Comparison of ENCODE assay signal across 8 cellular contexts in the genomic region with DNA sequence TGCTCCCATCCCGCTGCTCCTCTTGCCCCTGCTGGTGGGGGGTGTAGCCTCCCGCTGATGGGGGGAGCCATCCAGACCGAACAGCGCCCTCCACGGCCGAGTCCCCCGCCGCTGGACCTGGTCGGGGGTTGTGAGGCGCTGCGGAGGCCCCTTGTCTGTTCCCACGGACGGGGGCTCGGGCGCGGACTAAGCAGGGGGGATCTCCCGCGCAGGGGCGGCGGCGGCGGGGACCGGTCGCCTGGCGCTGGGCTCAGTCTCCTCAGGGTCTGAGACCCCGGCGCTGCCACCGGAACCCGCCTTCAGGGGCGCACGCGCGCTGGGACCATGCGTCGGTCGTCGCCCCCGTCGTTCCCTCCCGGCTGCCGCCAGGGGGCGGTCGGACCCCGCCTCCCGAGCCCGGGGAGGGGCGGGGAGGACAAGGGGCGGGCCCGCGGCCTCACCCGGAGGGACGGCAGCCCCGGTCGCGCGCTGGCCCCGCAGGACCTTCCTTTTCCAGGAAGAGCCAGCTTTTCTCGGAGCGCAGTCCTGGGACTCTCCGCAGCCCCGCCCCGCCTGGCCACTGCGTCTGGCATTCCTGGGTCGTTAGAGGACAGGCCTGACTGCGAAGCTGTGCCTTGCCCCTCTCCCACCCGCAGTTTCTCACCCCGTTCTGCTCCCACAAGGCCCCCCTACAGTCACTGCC. TPM values are rescaled to one million over a fixed set of nuclear protein-coding genes. Genes with fewer than 3 reads are reported as not detected.
A peak's percentile ranks its signal among the peaks of the same experiment; 100 is the strongest.
DNase-seq lines count a peak whose midpoint lies in the region; ATAC-seq, FAIRE-seq and TF ChIP-seq lines count a peak whose summit lies in the region.

No MANE protein-coding gene starts in this region.

- peak; percentile 85 for FAIRE-seq in urothelium cell line (lab: Jason Lieb, UNC)

- peaks cover 16% of the 10 kb centered on the region for H3K27me3 Mint-ChIP-seq in GM23338 (ENCODE audit: insufficient read depth, low read depth, poor library complexity)
- H3K27me3 Mint-ChIP-seq in T-cell: no peaks in the 10 kb centered on the region

- no peaks in the 10 kb centered on the region for H3K9me2 ChIP-seq in GM23338 (ENCODE audit: insufficient read depth)

- DNase-seq in GM23338 (ENCODE audit: low spot score) (peak; percentile 95), LNCaP clone FGC (ENCODE audit: low read depth) (peak; percentile 75), T-cell (peak; percentile 59 to 90 (median 80)), amniotic stem cell (lab: John Stamatoyannopoulos, UW) (peak; percentile 86), left ventricle myocardium superior (peak; percentile 93), pulmonary artery endothelial cell (ENCODE audit: low read depth, low spot score) (peak; percentile 30), urothelium cell line (ENCODE audit: low spot score) (peak; percentile 96)

- H3K9ac ChIP-seq in ES-I3 (ENCODE audit: low read depth, low read length): peak overlapping the region; percentile 81

- H4K20me1 ChIP-seq in GM23338 (replicated peaks; ENCODE audit: insufficient read depth): no peaks in the 10 kb centered on the region; the same call in 1 of the 2 replicates

- H3K4me1 Mint-ChIP-seq in GM23338: peaks cover 24% of the 10 kb centered on the region
- peaks cover 47 to 69% (median 54%) of the 10 kb centered on the region in 3 donors for H3K4me1 Mint-ChIP-seq in T-cell

- H3K79me2 ChIP-seq in GM23338 (replicated peaks; ENCODE audit: insufficient read depth): no peaks in the 10 kb centered on the region; the same call in 1 of the 2 replicates

- H3K27me3 ChIP-seq in GM23338 (ENCODE audit: insufficient read depth): peaks cover 4% of the 10 kb centered on the region; the same call in 1 of the 2 replicates

- H3K4me2 ChIP-seq in GM23338: peak overlapping the region; percentile 85

- H3K36me3 ChIP-seq in ES-I3 (ENCODE audit: insufficient read depth, low read length) (no peaks in the 10 kb centered on the region), GM23338 (ENCODE audit: insufficient read depth) (no peaks in the 10 kb centered on the region)

- no peaks in the 10 kb centered on the region for H3K9me3 ChIP-seq in ES-I3 (ENCODE audit: control insufficient read depth, insufficient read depth, low read length)

- peak overlapping the region; percentile 84 for H3K4me3 ChIP-seq in GM23338
- H3K4me3 ChIP-seq in LNCaP clone FGC (ENCODE audit: low read depth, low read length): peak overlapping the region; percentile 90

- H3K4me3 Mint-ChIP-seq in GM23338 (peak overlapping the region; percentile 81), T-cell (peak overlapping the region; percentile 83 to 88 (median 87))

- no peaks in the 10 kb centered on the region; the same call in 1 of the 2 replicates for H3K4me1 ChIP-seq in ES-I3 (ENCODE audit: insufficient read depth, low read length)
- peaks cover 12% of the 10 kb centered on the region for H3K4me1 ChIP-seq in GM23338 (ENCODE audit: insufficient read depth)

- TF ChIP-seq CTCF in GM23338 (conservative IDR thresholded peaks at IDR 0.05; ENCODE audit: low read depth in 2 of 2): peak; percentile 53 to 92
- TF ChIP-seq CTCF in LNCaP clone FGC (IDR thresholded peaks at IDR 0.05; ENCODE audit: control insufficient read depth, extremely low read depth, insufficient read depth): peak; percentile 93

- intact Hi-C loops in left ventricle myocardium superior (cut with micrococcal nuclease): no loop called here

- ATAC-seq in GM23338 (peak; percentile 83), T-cell (replicated peaks in 1 of 4) (peak; percentile 85 to 90 (median 88)), left ventricle myocardium superior (peak; percentile 97)

- CTCF ChIA-PET in T-cell (lab: Charles Lee): interaction anchor here (0.6 to 2.9 kb wide), 13 partner anchors 16 to 450 kb away, joined by 3 to 39 read pairs (median 4); a partner anchor contains a TSS

- 0 out of 2 replicates have a peak overlapping the region, but pooled peaks have one; percentile 55 for H3K27ac ChIP-seq in GM23338 (ENCODE audit: low read depth)

- no peaks in the 10 kb centered on the region; the same call in 2 of the 3 replicates for H3K9me3 Mint-ChIP-seq in GM23338
- no peaks in the 10 kb centered on the region for H3K9me3 Mint-ChIP-seq in T-cell

- H2AFZ ChIP-seq in GM23338: peak overlapping the region; percentile 90

- H3K36me3 Mint-ChIP-seq in GM23338 (ENCODE audit: low read depth) (peaks cover 16% of the 10 kb centered on the region; the same call in 2 of the 3 replicates), T-cell (peaks cover 7% of the 10 kb centered on the region)

- peaks cover 15% of the 10 kb centered on the region for H3F3A ChIP-seq in GM23338 (replicated peaks; ENCODE audit: low read depth)

- POLR2A ChIA-PET in T-cell (lab: Charles Lee): interaction anchor here (0.5 to 0.8 kb wide), 3 partner anchors 43 to 72 kb away, joined by 3 to 7 read pairs (median 6); no protein-coding TSS in a partner anchor

- H3K27ac Mint-ChIP-seq in GM23338 (no peak overlapping the region; the same call in 1 of the 2 replicates), T-cell (peak overlapping the region; percentile 91 to 93)

TF ChIP-seq in GM23338, 12 proteins besides CTCF, POLR2A, EP300 and RAD21:
- peak; percentile 62 for TF ChIP-seq CREB1 (CRISPR knock-in tag; IDR thresholded peaks at IDR 0.05; ENCODE audit: low read depth)
- peak; percentile 71; the same call in 1 of the 2 replicates for TF ChIP-seq POLR2AphosphoS5 (IDR thresholded peaks at IDR 0.05; ENCODE audit: low read depth)
- no peak for TF ChIP-seq NANOG (IDR thresholded peaks at IDR 0.05; ENCODE audit: borderline replicate concordance)

RNA-seq across cellular contexts. Expression of a gene that starts 6.3 kb away (rescaled TPM):
- 2.3 TPM in 1 of 2 replicates, not detected in the other for total RNA-seq in GM23338 (2014; rRNA removed; shearing (Covaris generic))
- polyA plus RNA-seq in GM23338 (2016; fragmentation: Nextera tagmentation; extraction: Ambion mirVana): 6.1 and 7.7 TPM in 2 replicates
- total RNA-seq in T-cell: 1,000 to 10,000 TPM in 2 of 5 donors, 100 to 1,000 TPM in 3; 736 to 1,200 (median 999) TPM
- 46.0 TPM for total RNA-seq in left ventricle myocardium superior
- 33.7 and 60.3 TPM in 2 replicates for total RNA-seq in pulmonary artery endothelial cell

RNA-seq across cellular contexts. Expression of a gene that starts 12.8 kb away (rescaled TPM):
- total RNA-seq in GM23338 (2014; rRNA removed; shearing (Covaris generic)): 15.9 and 18.8 TPM in 2 replicates
- 6.1 and 7.7 TPM in 2 replicates for polyA plus RNA-seq in GM23338 (2016; fragmentation: Nextera tagmentation; extraction: Ambion mirVana)
- 1 to 10 TPM; 1.6 to 9.6 (median 4.1) TPM for total RNA-seq in T-cell
- 2.8 TPM for total RNA-seq in left ventricle myocardium superior
- 0.04 and 0.13 TPM in 2 replicates for total RNA-seq in pulmonary artery endothelial cell

RNA-seq across cellular contexts. Expression of a gene that starts 22.4 kb away (rescaled TPM):
- total RNA-seq in GM23338 (2014; rRNA removed; shearing (Covaris generic)): 17.5 and 18.4 TPM in 2 replicates
- 12.7 and 13.4 TPM in 2 replicates for polyA plus RNA-seq in GM23338 (2016; fragmentation: Nextera tagmentation; extraction: Ambion mirVana)
- under 1 TPM in 3 of 5 donors, not detected in 2; 0.13 to 0.16 (median 0.15) TPM for total RNA-seq in T-cell
- total RNA-seq in left ventricle myocardium superior: not detected
- not detected in 2 replicates for total RNA-seq in pulmonary artery endothelial cell

RNA-seq across cellular contexts. Expression of a gene that starts 35.3 kb away (rescaled TPM):
- 71.4 and 86.6 TPM in 2 replicates for total RNA-seq in GM23338 (2014; rRNA removed; shearing (Covaris generic))
- polyA plus RNA-seq in GM23338 (2016; fragmentation: Nextera tagmentation; extraction: Ambion mirVana): 90.6 and 96.1 TPM in 2 replicates
- 10 to 100 TPM; 23.7 to 32.8 (median 31.7) TPM for total RNA-seq in T-cell
- total RNA-seq in left ventricle myocardium superior: 11.3 TPM
- total RNA-seq in pulmonary artery endothelial cell: 24.0 and 32.3 TPM in 2 replicates

RNA-seq across cellular contexts. Expression of a gene that starts 35.4 kb away (rescaled TPM):
- total RNA-seq in GM23338 (2014; rRNA removed; shearing (Covaris generic)): 17.5 and 30.2 TPM in 2 replicates
- polyA plus RNA-seq in GM23338 (2016; fragmentation: Nextera tagmentation; extraction: Ambion mirVana): 192 and 211 TPM in 2 replicates
- total RNA-seq in T-cell (10 to 100 TPM; 11.4 to 25.9 (median 22.3) TPM), left ventricle myocardium superior (61.1 TPM), pulmonary artery endothelial cell (10.0 and 11.5 TPM in 2 replicates)

Comparison
In these comparisons a context has a peak if more than half of its experiments do, and no peak if none do; other contexts are left out.
1. Peak in every context shown above with its lines: DNase-seq, ATAC-seq, H3K4me3 ChIP-seq and H3K27ac ChIP-seq.
2. DNase-seq: peak in every context shown above with its lines; median percentile 96 in urothelium cell line; 95 in GM23338; 93 in left ventricle myocardium superior; 86 in amniotic stem cell; 80 in T-cell; 75 in LNCaP clone FGC; 30 in pulmonary artery endothelial cell.
3. RNA of a gene that starts 6.3 kb away (total RNA-seq): 736 to 1,200 TPM in T-cell; 46.0 TPM in left ventricle myocardium superior (single experiment), 33.7 to 60.3 TPM in pulmonary artery endothelial cell and 2.3 TPM in GM23338; every median in the first group is over 10 times any median in the second.
4. RNA of a gene that starts 22.4 kb away (total RNA-seq): 17.5 to 18.4 TPM in GM23338; 0.13 to 0.16 TPM in T-cell, not detected in left ventricle myocardium superior (single experiment) and not detected in pulmonary artery endothelial cell; every median in the first group is over 10 times any median in the second.